ENCODE assay signal across 8 cellular contexts in genomic region chr1:89598450-89599331, GRCh38. TPM values are rescaled to one million over a fixed set of nuclear protein-coding genes. Genes with fewer than 3 reads are reported as not detected.
DNase-seq lines count a peak whose midpoint lies in the region; ATAC-seq, FAIRE-seq and TF ChIP-seq lines count a peak whose summit lies in the region.

No MANE protein-coding gene starts in this region.

- DNase-seq in Daoy (ENCODE audit: low read depth): peak; percentile 32
- peak; percentile 16 for DNase-seq in NCI-H774 (lab: John Stamatoyannopoulos, UW)
- no peak for DNase-seq in GM12878 (ENCODE audit: low read depth, low spot score)
- DNase-seq in iris pigment epithelial cell (ENCODE audit: low read depth): peak; percentile 36
- DNase-seq in upper lobe of left lung: no peak
- DNase-seq in 8988T: no peak

- no peaks in the 10 kb centered on the region; the same call in 1 of the 2 replicates for H4K20me1 ChIP-seq in GM12878 (ENCODE audit: control insufficient read depth, insufficient read depth)

- in situ Hi-C loops in GM12878 (cut with MboI): loop anchor here (5.0 kb wide), 1 partner anchor 81 kb away; no protein-coding TSS in a partner anchor

- H2AFZ ChIP-seq in GM12878 (ENCODE audit: control insufficient read depth, low read depth, low read length): no peak overlapping the region

- WGBS in GM12878 (ENCODE audit: insufficient coverage, insufficient replicate concordance, low lambda C conversion rate, missing lambda C conversion rate): 68% methylated on average over 5 of the region's 5 CpGs
- WGBS in upper lobe of left lung, 2 donors: 72 to 75% methylated on average over 5 of the region's 5 CpGs

- RAD21 ChIA-PET in GM12878 (lab: Charles Lee; ENCODE audit: unreplicated experiment): interaction anchor here (1.0 to 3.2 kb wide), 4 partner anchors 13 to 183 kb away, joined by 3 to 22 read pairs (median 10); no protein-coding TSS in a partner anchor

- no peak for FAIRE-seq in GM12878 (lab: Jason Lieb, UNC)

- no peaks in the 10 kb centered on the region for H3K79me2 ChIP-seq in GM12878 (ENCODE audit: control insufficient read depth, insufficient read depth, low read length)

- TF ChIP-seq POLR2A in GM12878 (IDR thresholded peaks at IDR 0.05; ENCODE audit: low read depth, low read length) (no peak), upper lobe of left lung (IDR thresholded peaks at IDR 0.05) (no peak)

- TF ChIP-seq EP300 in GM12878 (IDR thresholded peaks at IDR 0.05; ENCODE audit: borderline replicate concordance in 1 of 2, control insufficient read depth in 1 of 2, low read depth in 2 of 2, low read length in 2 of 2): no peak
- no peak for TF ChIP-seq EP300 in upper lobe of left lung (IDR thresholded peaks at IDR 0.05)

- peak; percentile 67 for TF ChIP-seq RAD21 in GM12878 (IDR thresholded peaks at IDR 0.05; ENCODE audit: insufficient read depth, low read depth, low read length)

- CTCF ChIA-PET in GM12878 (lab: Yijun Ruan, JAX): interaction anchor here (0.7 to 10.6 kb wide), 14 partner anchors 10 to 390 kb away, joined by 3 to 80 read pairs (median 4); partner anchors contain the start of gene LRRC8C

- H3K27me3 ChIP-seq in GM12878 (replicated peaks in 1 of 2; ENCODE audit: control insufficient read depth in 2 of 2, insufficient read depth in 2 of 2, low read length in 1 of 2): no peaks in the 10 kb centered on the region
- no peaks in the 10 kb centered on the region for H3K27me3 ChIP-seq in upper lobe of left lung

- H3K4me3 ChIP-seq in GM12878 (no peak overlapping the region), upper lobe of left lung (no peak overlapping the region)

- POLR2A ChIA-PET in GM12878 (lab: Charles Lee): no interaction called here

- peak; percentile 53 to 62 (median 56) for TF ChIP-seq CTCF in GM12878 (IDR thresholded peaks at IDR 0.05 in 2 of 3, conservative IDR thresholded peaks at IDR 0.05 in 1 of 3; ENCODE audit: control insufficient read depth in 2 of 3, extremely low read depth in 1 of 3, insufficient read depth in 1 of 3, low read depth in 3 of 3, low read length in 3 of 3)
- TF ChIP-seq CTCF in upper lobe of left lung (IDR thresholded peaks at IDR 0.05): peak; percentile 39 to 75 (median 66)

- no peak overlapping the region for H3K27ac ChIP-seq in GM12878 (ENCODE audit: control insufficient read depth, insufficient read depth)
- H3K27ac ChIP-seq in upper lobe of left lung: no peak overlapping the region

- SMC1A ChIA-PET in GM12878 (lab: Charles Lee; ENCODE audit: uncharacterized antibody, unreplicated experiment): interaction anchor here (0.7 to 13.0 kb wide), 11 partner anchors 14 to 163 kb away, joined by 3 to 124 read pairs (median 7); no protein-coding TSS in a partner anchor

- intact Hi-C loops in GM12878 (cut with micrococcal nuclease; ENCODE audit: unreplicated experiment): loop anchor here (1.0 to 2.0 kb wide), 3 partner anchors 74 to 115 kb away; partner anchors contain the start of gene LRRC8B

- no peaks in the 10 kb centered on the region for H3K9me3 ChIP-seq in GM12878 (replicated peaks; ENCODE audit: control insufficient read depth, insufficient read depth, low read length)
- no peaks in the 10 kb centered on the region for H3K9me3 ChIP-seq in upper lobe of left lung

- ATAC-seq in HG02885 (IDR thresholded peaks at IDR 0.05; ENCODE audit: poor library complexity, unreplicated experiment) (peak; percentile 55), GM12878 (peak; percentile 88), upper lobe of left lung (ENCODE audit: low FRiP score in 2 of 2) (peak in 1 of 2 donors; percentile 76), HG02571 (IDR thresholded peaks at IDR 0.05; ENCODE audit: unreplicated experiment) (no peak)

- no TSS peak for BruUV-seq in GM12878 (replicated peaks; lab: Mats Ljungman, UMichigan)

- H3K36me3 ChIP-seq in GM12878 (ENCODE audit: control insufficient read depth in 2 of 2, insufficient read depth in 2 of 2, low read length in 1 of 2): no peaks in the 10 kb centered on the region
- no peaks in the 10 kb centered on the region for H3K36me3 ChIP-seq in upper lobe of left lung

- no peak overlapping the region for H3K9ac ChIP-seq in GM12878 (ENCODE audit: control insufficient read depth, insufficient read depth, low read length)

- peaks cover 9% of the 10 kb centered on the region for H3K4me1 ChIP-seq in GM12878 (ENCODE audit: control insufficient read depth, insufficient read depth, low read length)
- H3K4me1 ChIP-seq in upper lobe of left lung: no peaks in the 10 kb centered on the region

- no peak overlapping the region for H3K4me2 ChIP-seq in GM12878 (ENCODE audit: control insufficient read depth, insufficient read depth)

TF ChIP-seq in GM12878, 131 proteins besides CTCF, POLR2A, EP300 and RAD21:
- TF ChIP-seq CHD2 (IDR thresholded peaks at IDR 0.05; ENCODE audit: borderline replicate concordance, low read depth, low read length): no peak
- 0 out of 2 replicates have a peak, but pooled peaks have one; percentile 11 for TF ChIP-seq ATF7 (IDR thresholded peaks at IDR 0.05; ENCODE audit: low read depth)
- peak; percentile 86 for TF ChIP-seq SMC3 (IDR thresholded peaks at IDR 0.05; ENCODE audit: borderline replicate concordance, low read length)
- TF ChIP-seq MEF2B (IDR thresholded peaks at IDR 0.05; ENCODE audit: partially characterized antibody, poor library complexity, severe bottlenecking): no peak
TF ChIP-seq in GM12878: peak in this region for 2.

RNA-seq across cellular contexts. Expression of gene LRRC8C, which starts 34.2 kb away (rescaled TPM):
- total RNA-seq in Daoy (2014; rRNA removed; shearing (Covaris generic)): 7.4 and 10.2 TPM in 2 replicates
- total RNA-seq in GM12878 (2013; cell fraction: nucleolus; rRNA removed): 43.9 and 45.4 TPM in 2 replicates
- total RNA-seq in GM12878 (2014; rRNA removed) (11.7 and 12.9 TPM in 2 replicates), GM12878 (2014; rRNA removed; fragmentation: Illumina TruSeq; extraction: Trizol) (10.0 and 10.5 TPM in 2 replicates), GM12878 (2021) (10.6 and 11.4 TPM in 2 replicates), upper lobe of left lung (10 to 100 TPM in 5 of 6 donors, 1 to 10 TPM in 1; 5.2 to 12.5 (median 11.6) TPM)
- polyA plus RNA-seq in GM12878 (2011; ENCODE audit: low read depth): 1.8 TPM
- polyA plus RNA-seq in GM12878 (2011; rRNA removed) (16.3 and 21.7 TPM in 2 replicates), GM12878 (2014; fragmentation: Illumina TruSeq; extraction: Trizol) (13.7 and 16.6 TPM in 2 replicates), GM12878 (2014; fragmentation: Nextera tagmentation; extraction: Ambion mirVana) (1 to 10 TPM; 2.3 to 3.1 TPM), GM12878 (2014; rRNA removed) (6.3 and 7.9 TPM in 2 replicates), GM12878 (2016; fragmentation: Nextera tagmentation; extraction: Ambion mirVana) (10 to 100 TPM; 10.9 to 11.3 TPM)
- 8.5 and 9.4 TPM in 2 replicates for polyA plus RNA-seq in GM12878 (2011; cell fraction: cytosol; rRNA removed)
- 7.8 and 7.9 TPM in 2 replicates for polyA plus RNA-seq in GM12878 (2011; cell fraction: nucleus; rRNA removed)
- 2.2 and 2.6 TPM in 2 replicates for polyA plus RNA-seq in GM12878 (2012)
- polyA minus RNA-seq in GM12878 (2011; rRNA and poly(A)+ RNA removed): 19.3 and 22.0 TPM in 2 replicates
- 7.1 and 8.2 TPM in 2 replicates for polyA minus RNA-seq in GM12878 (2011; cell fraction: cytosol; rRNA and poly(A)+ RNA removed)
- polyA minus RNA-seq in GM12878 (2011; cell fraction: nucleus; rRNA and poly(A)+ RNA removed): 7.3 and 12.1 TPM in 2 replicates

Comparison
In these comparisons a context has a peak if more than half of its experiments do, and no peak if none do; other contexts are left out.
1. DNase-seq: peak in Daoy (single experiment), NCI-H774 (single experiment) and iris pigment epithelial cell (single experiment); none in GM12878 (single experiment), upper lobe of left lung (0 of 2) and 8988T (single experiment).